ENCODE assay signal across 24 cellular contexts in the genomic region with DNA sequence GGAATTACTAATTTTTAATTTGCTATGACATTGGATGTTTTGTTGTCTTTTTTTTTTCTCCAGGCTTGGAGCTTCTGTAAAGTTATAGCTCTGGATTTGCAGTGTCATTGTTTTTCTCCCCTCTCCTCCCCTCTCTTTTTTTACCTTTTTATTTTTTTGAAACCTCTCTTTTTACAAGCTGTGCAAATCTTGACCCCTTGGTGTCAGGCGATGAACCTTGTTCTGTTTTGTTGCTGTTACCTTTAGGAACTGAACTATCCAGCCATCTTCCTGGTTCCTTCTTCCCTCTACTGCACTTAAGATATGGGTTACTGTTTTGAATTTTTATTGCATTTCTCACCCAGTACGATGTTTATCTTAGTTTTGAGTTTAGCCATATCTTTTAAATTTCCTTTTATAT. TPM values are rescaled to one million over a fixed set of nuclear protein-coding genes. Genes with fewer than 3 reads are reported as not detected.
DNase-seq lines count a peak whose midpoint lies in the region; ATAC-seq and TF ChIP-seq lines count a peak whose summit lies in the region.
"Had no signal": no experiment of that assay in that cellular context is flagged by ENCODE, and none has a peak within 500 bp of the region (broad histone marks: within the 10 kb centered on the region; RNA-seq: fewer than 3 reads in every experiment).

No MANE protein-coding gene starts in this region.

- in situ Hi-C loops in Panc1 (cut with HindIII; ENCODE audit: low pct_unique_long_range_greater_than_20kb, low sequenced_read_pairs): no loop called here

- H3K27me3 ChIP-seq in GM23338 (ENCODE audit: insufficient read depth): no peaks in the 10 kb centered on the region
- no peaks in the 10 kb centered on the region for H3K27me3 ChIP-seq in Panc1 (ENCODE audit: control insufficient read depth, insufficient read depth, low read length)
- H3K27me3 ChIP-seq in psoas muscle (ENCODE audit: insufficient read depth in 3 of 3, low read length in 2 of 3): no peaks in the 10 kb centered on the region
- H3K27me3 ChIP-seq: ascending aorta, SJCRH30 had no signal

- H3K4me1 ChIP-seq in GM23338 (ENCODE audit: insufficient read depth) (peaks cover 38% of the 10 kb centered on the region), Panc1 (ENCODE audit: control insufficient read depth, insufficient read depth, low read length) (peaks cover 68% of the 10 kb centered on the region), psoas muscle (peaks cover 62% of the 10 kb centered on the region)
- H3K4me1 ChIP-seq: SJCRH30 had no signal

- H3K4me3 Mint-ChIP-seq in GM23338: no peak overlapping the region
- H3K4me3 Mint-ChIP-seq: activated CD8-positive, alpha-beta T cell treated with anti-CD3 and anti-CD28 coated beads for 36 hours; CD8-positive, alpha-beta memory T cell; naive B cell had no signal

- BruUV-seq in Panc1 (replicated peaks; lab: Mats Ljungman, UMichigan): TSS peak; percentile 4

- H3K4me1 Mint-ChIP-seq in GM23338: peaks cover 37% of the 10 kb centered on the region

- H3K9me2 ChIP-seq in GM23338 (ENCODE audit: insufficient read depth): no peaks in the 10 kb centered on the region

- peaks cover 99% of the 10 kb centered on the region for H3K79me2 ChIP-seq in GM23338 (replicated peaks; ENCODE audit: insufficient read depth)

- H3K4me2 ChIP-seq in GM23338: peak overlapping the region; percentile 7; the same call in 1 of the 2 replicates

- POLR2A ChIA-PET in Panc1 (lab: Charles Lee): interaction anchor here (0.6 kb wide), 1 partner anchor 1057 kb away, joined by 3 read pairs; no protein-coding TSS in a partner anchor

- peaks cover 8% of the 10 kb centered on the region; the same call in 2 of the 3 replicates for H3K36me3 Mint-ChIP-seq in GM23338 (ENCODE audit: low read depth)

- H3K4me3 ChIP-seq in GM23338 (no peak overlapping the region), Panc1 (ENCODE audit: low read depth in 2 of 2, low read length in 2 of 2) (no peak overlapping the region), psoas muscle (no peak overlapping the region)
- H3K4me3 ChIP-seq: ascending aorta, lower lobe of right lung, SJCRH30 had no signal

- H3K27ac ChIP-seq in GM23338 (ENCODE audit: low read depth): peak overlapping the region; percentile 10; the same call in 1 of the 2 replicates
- H3K27ac ChIP-seq in Panc1 (ENCODE audit: low read length): peak overlapping the region; percentile 81
- H3K27ac ChIP-seq in psoas muscle: peak overlapping the region; percentile 19
- H3K27ac ChIP-seq: ascending aorta, lower lobe of right lung, SJCRH30 had no signal

- no peaks in the 10 kb centered on the region for H3K9me3 ChIP-seq in Panc1 (ENCODE audit: control insufficient read depth, insufficient read depth, low read depth, low read length)
- H3K9me3 ChIP-seq in psoas muscle: peaks cover 5% of the 10 kb centered on the region
- H3K9me3 ChIP-seq: ascending aorta, lower lobe of right lung, SJCRH30 had no signal

- peaks cover 3% of the 10 kb centered on the region; the same call in 2 of the 3 replicates for H3K9me3 Mint-ChIP-seq in GM23338

- no peaks in the 10 kb centered on the region for H3F3A ChIP-seq in GM23338 (replicated peaks; ENCODE audit: low read depth)

- WGBS in psoas muscle, 3 donors: 67 to 79% (median 75%) methylated on average over 2 of the region's 2 CpGs

- H3K36me3 ChIP-seq in GM23338 (ENCODE audit: insufficient read depth) (no peaks in the 10 kb centered on the region), Panc1 (ENCODE audit: control insufficient read depth, insufficient read depth, low read length) (no peaks in the 10 kb centered on the region; the same call in 1 of the 2 replicates), psoas muscle (ENCODE audit: insufficient read depth in 1 of 2, low read depth in 1 of 2) (no peaks in the 10 kb centered on the region)
- H3K36me3 ChIP-seq: ascending aorta, lower lobe of right lung had no signal

- no peak for TF ChIP-seq CTCF in GM23338 (conservative IDR thresholded peaks at IDR 0.05; ENCODE audit: low read depth in 2 of 2)
- no peak for TF ChIP-seq CTCF in Panc1 (IDR thresholded peaks at IDR 0.05)
- no peak for TF ChIP-seq CTCF in psoas muscle (IDR thresholded peaks at IDR 0.05)

- intact Hi-C loops in Panc1 (cut with micrococcal nuclease; ENCODE audit: unreplicated experiment): no loop called here
- intact Hi-C loops in left colon (cut with DNase I, micrococcal nuclease): no loop called here
- intact Hi-C loops in psoas muscle (cut with DNase I): loop anchor here in 1 of 2 donors (5.0 kb wide), 1 partner anchor 74 kb away; no protein-coding TSS in a partner anchor

- H3K27me3 Mint-ChIP-seq in GM23338 (ENCODE audit: insufficient read depth, low read depth, poor library complexity): peaks cover 1% of the 10 kb centered on the region
- H3K27me3 Mint-ChIP-seq: activated CD8-positive, alpha-beta T cell treated with anti-CD3 and anti-CD28 coated beads for 36 hours; CD8-positive, alpha-beta memory T cell; naive B cell; progenitor cell of endocrine pancreas had no signal

- DNase-seq in GM23338 (ENCODE audit: low spot score) (no peak), Panc1 (ENCODE audit: low read depth, low spot score) (no peak), left colon (no peak), psoas muscle (no peak), midbrain (lab: John Stamatoyannopoulos, UW) (no peak), NCI-H510A (lab: John Stamatoyannopoulos, UW) (no peak), NCI-H2227 (lab: John Stamatoyannopoulos, UW; ENCODE audit: unreplicated experiment) (no peak), AG20443 (ENCODE audit: low spot score) (no peak)
- DNase-seq: activated CD4-positive, CD25-positive, alpha-beta regulatory T cell; activated CD8-positive, alpha-beta T cell treated with anti-CD3 and anti-CD28 coated beads for 36 hours; activated naive CD4-positive, alpha-beta T cell treated with Interleukin-2 at 50 U/mL for 16 hours; activated T-cell treated with anti-CD3 and anti-CD28 coated beads, Interleukin-2, amount 50 U/mL, for 1 hour; CD8-positive, alpha-beta memory T cell; DMS79; head of caudate nucleus; lower lobe of right lung; naive B cell; NCI-H1436 treated with DMSO at 0.1 percent for 48 hours; NCI-H774; PC-3; SJCRH30; stimulated activated CD8-positive, alpha-beta memory T cell treated with anti-CD3 and anti-CD28 coated beads, Interleukin-4, amount 100 ng/mL, for 48 hours had no signal

- H2AFZ ChIP-seq in GM23338: no peak overlapping the region

- CTCF ChIA-PET in Panc1 (lab: Charles Lee): no interaction called here

- peak overlapping the region; percentile 91 for H3K27ac Mint-ChIP-seq in GM23338
- H3K27ac Mint-ChIP-seq: activated CD8-positive, alpha-beta T cell treated with anti-CD3 and anti-CD28 coated beads for 36 hours; progenitor cell of endocrine pancreas had no signal

- no peak for ATAC-seq in GM23338
- no peak for ATAC-seq in Panc1
- ATAC-seq in left colon: peak; percentile 91
- ATAC-seq in psoas muscle: no peak
- ATAC-seq: activated CD8-positive, alpha-beta T cell treated with anti-CD3 and anti-CD28 coated beads for 36 hours; lower lobe of right lung; PC-3 had no signal

- peaks cover 9% of the 10 kb centered on the region for H4K20me1 ChIP-seq in GM23338 (replicated peaks; ENCODE audit: insufficient read depth)

TF ChIP-seq in GM23338, 12 proteins besides CTCF, POLR2A, EP300 and RAD21 (continues in another document):
- no peak for TF ChIP-seq EZH2 (IDR thresholded peaks at IDR 0.05; ENCODE audit: low read depth, unreplicated experiment)

RNA-seq across cellular contexts. Expression of a gene that starts 13.7 kb away (rescaled TPM):
- total RNA-seq in GM23338 (2014; rRNA removed; shearing (Covaris generic)): 110 and 124 TPM in 2 replicates
- polyA plus RNA-seq in GM23338 (2016; fragmentation: Nextera tagmentation; extraction: Ambion mirVana) (473 and 607 TPM in 2 replicates), psoas muscle (100 to 1,000 TPM; 218 to 576 (median 270) TPM)
- total RNA-seq in Panc1 (2021; ENCODE audit: unreplicated experiment) (310 TPM), left colon (100 to 1,000 TPM; 210 to 241 TPM), psoas muscle (100 to 1,000 TPM; 238 to 607 (median 348) TPM)
- polyA plus RNA-seq in Panc1 (2012; ENCODE audit: insufficient read length): 139 TPM

Comparison
In these comparisons a context has a peak if more than half of its experiments do, and no peak if none do; other contexts are left out.
1. H3K27ac ChIP-seq: peak in every context shown above with its lines; median percentile 81 in Panc1; 19 in psoas muscle; 10 in GM23338.